14 cellular contexts compared by ENCODE assay signal in genomic region chr12:5201554-5202243, GRCh38.
DNase-seq lines count a peak whose midpoint lies in the region; TF ChIP-seq lines count a peak whose summit lies in the region.
"Had no signal": no experiment of that assay in that cellular context is flagged by ENCODE, and none has a peak within 500 bp of the region (broad histone marks: within the 10 kb centered on the region; RNA-seq: fewer than 3 reads in every experiment).

No MANE protein-coding gene starts in this region.

- no peak overlapping the region for H3K27ac ChIP-seq in caudate nucleus (ENCODE audit: low read depth, low read length)
- H3K27ac ChIP-seq: brain microvascular endothelial cell had no signal

- intact Hi-C loops in activated naive CD4-positive, alpha-beta T cell treated with anti-CD3 and anti-CD28 coated beads for 36 hours (cut with micrococcal nuclease): loop anchor here (10.0 kb wide), 1 partner anchor 243 kb away; no protein-coding TSS in a partner anchor

- peaks cover 33% of the 10 kb centered on the region for H3K4me1 Mint-ChIP-seq in nephron progenitor cell
- no peaks in the 10 kb centered on the region for H3K4me1 Mint-ChIP-seq in activated naive CD4-positive, alpha-beta T cell treated with anti-CD3 and anti-CD28 coated beads for 36 hours (ENCODE audit: low read depth)
- H3K4me1 Mint-ChIP-seq: stimulated activated naive CD8-positive, alpha-beta T cell treated with anti-CD3 and anti-CD28 coated beads, Interleukin-15, amount 100 ng/mL, for 72 hours had no signal

- peak; percentile 92 for DNase-seq in ELF-1 (ENCODE audit: low read depth, low spot score)
- DNase-seq in NCI-H2107 (lab: John Stamatoyannopoulos, UW): peak; percentile 93
- DNase-seq in erythroblast (lab: John Stamatoyannopoulos, UW): peak; percentile 11 to 15
- peak; percentile 75 for DNase-seq in nephron progenitor cell
- DNase-seq in HK-2 (ENCODE audit: unreplicated experiment): no peak
- no peak for DNase-seq in activated naive CD4-positive, alpha-beta T cell treated with anti-CD3 and anti-CD28 coated beads for 36 hours
- DNase-seq in caudate nucleus (lab: John Stamatoyannopoulos, UW): no peak
- DNase-seq: activated T-cell treated with anti-CD3 and anti-CD28 coated beads, Interleukin-2, amount 50 U/mL, for 4 hours; brain microvascular endothelial cell; NCI-H526 treated with DMSO at 0.1 percent for 48 hours; posterior cingulate gyrus; SIG-M5; stimulated activated CD4-positive, alpha-beta T cell treated with anti-CD3 and anti-CD28 coated beads, Interleukin-4, amount 100 ng/mL, for 1 hour; stimulated activated naive CD8-positive, alpha-beta T cell treated with anti-CD3 and anti-CD28 coated beads, Interleukin-15, amount 100 ng/mL, for 72 hours had no signal

- peak overlapping the region; percentile 29 for H3K4me3 Mint-ChIP-seq in nephron progenitor cell
- no peak overlapping the region for H3K4me3 Mint-ChIP-seq in activated naive CD4-positive, alpha-beta T cell treated with anti-CD3 and anti-CD28 coated beads for 36 hours
- H3K4me3 Mint-ChIP-seq: activated T-cell treated with anti-CD3 and anti-CD28 coated beads, Interleukin-2, amount 50 U/mL, for 4 hours; stimulated activated naive CD8-positive, alpha-beta T cell treated with anti-CD3 and anti-CD28 coated beads, Interleukin-15, amount 100 ng/mL, for 72 hours had no signal

- TF ChIP-seq POLR2A in erythroblast (IDR thresholded peaks at IDR 0.05; ENCODE audit: low read length): no peak

- CTCF ChIA-PET in activated naive CD4-positive, alpha-beta T cell treated with anti-CD3 and anti-CD28 coated beads for 36 hours (lab: Charles Lee): no interaction called here

- TF ChIP-seq CTCF in nephron progenitor cell (IDR thresholded peaks at IDR 0.05): no peak

- H3K27ac Mint-ChIP-seq in nephron progenitor cell: no peak overlapping the region
- H3K27ac Mint-ChIP-seq in activated naive CD4-positive, alpha-beta T cell treated with anti-CD3 and anti-CD28 coated beads for 36 hours: no peak overlapping the region
- H3K27ac Mint-ChIP-seq: stimulated activated naive CD8-positive, alpha-beta T cell treated with anti-CD3 and anti-CD28 coated beads, Interleukin-15, amount 100 ng/mL, for 72 hours had no signal

- H3K27me3 Mint-ChIP-seq in nephron progenitor cell (ENCODE audit: low read depth, poor library complexity): peaks cover 20% of the 10 kb centered on the region
- peaks cover 22% of the 10 kb centered on the region for H3K27me3 Mint-ChIP-seq in activated naive CD4-positive, alpha-beta T cell treated with anti-CD3 and anti-CD28 coated beads for 36 hours (ENCODE audit: low read depth)

- peaks cover 5% of the 10 kb centered on the region for H3K36me3 Mint-ChIP-seq in nephron progenitor cell (ENCODE audit: low read depth)
- no peaks in the 10 kb centered on the region for H3K36me3 Mint-ChIP-seq in activated naive CD4-positive, alpha-beta T cell treated with anti-CD3 and anti-CD28 coated beads for 36 hours (ENCODE audit: low read depth)

- no peaks in the 10 kb centered on the region for H3K9me3 Mint-ChIP-seq in nephron progenitor cell
- no peaks in the 10 kb centered on the region for H3K9me3 Mint-ChIP-seq in activated naive CD4-positive, alpha-beta T cell treated with anti-CD3 and anti-CD28 coated beads for 36 hours
- H3K9me3 Mint-ChIP-seq: activated T-cell treated with anti-CD3 and anti-CD28 coated beads, Interleukin-2, amount 50 U/mL, for 4 hours; stimulated activated naive CD8-positive, alpha-beta T cell treated with anti-CD3 and anti-CD28 coated beads, Interleukin-15, amount 100 ng/mL, for 72 hours had no signal

Comparison
In these comparisons a context has a peak if more than half of its experiments do, and no peak if none do; other contexts are left out.
1. DNase-seq: peak in ELF-1 (single experiment), NCI-H2107 (single experiment), erythroblast (2 of 2) and nephron progenitor cell (single experiment); none in HK-2 (single experiment), activated naive CD4-positive, alpha-beta T cell treated with anti-CD3 and anti-CD28 coated beads for 36 hours (single experiment) and caudate nucleus (0 of 61).